ENCODE assay signal across 15 cellular contexts in the genomic region with DNA sequence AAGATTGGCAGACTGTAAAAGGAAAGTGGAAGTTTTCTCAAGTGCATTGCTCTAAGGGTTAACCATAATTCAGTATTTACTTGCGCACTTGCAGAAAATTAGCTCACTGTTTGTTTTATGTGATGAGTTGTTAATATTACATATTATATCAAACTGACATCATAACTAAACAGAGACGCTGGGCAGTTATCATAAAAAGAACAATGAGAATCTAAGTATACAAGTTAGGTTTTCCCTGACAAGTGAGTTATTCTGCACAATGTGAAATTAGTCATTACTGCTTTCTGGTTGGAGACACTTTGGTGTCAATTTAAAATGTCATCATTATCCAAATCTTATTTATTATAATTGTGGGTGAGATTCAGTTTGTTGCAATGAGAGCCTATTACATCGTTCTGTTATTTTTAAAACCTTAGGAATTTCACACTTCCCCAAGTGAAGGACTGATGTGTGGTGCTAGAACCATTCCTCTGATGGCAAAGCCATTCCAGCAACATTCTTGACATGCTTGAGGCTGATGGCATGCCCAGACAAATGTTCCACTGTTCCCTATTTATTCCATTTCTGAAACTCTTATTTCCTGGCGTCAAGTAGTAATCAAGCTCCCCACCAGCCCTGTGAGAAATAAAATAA.
DNase-seq lines count a peak whose midpoint lies in the region; ATAC-seq, FAIRE-seq and TF ChIP-seq lines count a peak whose summit lies in the region.
"Had no signal": no experiment of that assay in that cellular context is flagged by ENCODE, and none has a peak within 500 bp of the region (broad histone marks: within the 10 kb centered on the region; RNA-seq: fewer than 3 reads in every experiment).

No MANE protein-coding gene starts in this region.

- H3K36me3 ChIP-seq in ACC112 (ENCODE audit: insufficient read depth, low read length) (no peaks in the 10 kb centered on the region), bronchial epithelial cell (ENCODE audit: control insufficient read depth, insufficient read depth, low read length) (no peaks in the 10 kb centered on the region)
- H3K36me3 ChIP-seq: colonic mucosa, gastroesophageal sphincter had no signal

- no peak overlapping the region for H2AFZ ChIP-seq in ACC112 (ENCODE audit: low read length, unreplicated experiment)

- H3K27ac ChIP-seq in ACC112 (ENCODE audit: low read depth, low read length), result peak overlapping the region; percentile 26
- H3K27ac ChIP-seq: colonic mucosa, gastroesophageal sphincter had no signal

- no peak for FAIRE-seq in bronchial epithelial cell (lab: Jason Lieb, UNC)
- FAIRE-seq in GM19239 (lab: Jason Lieb, UNC), result no peak

- no peak overlapping the region for H3K4me3 ChIP-seq in ACC112 (ENCODE audit: low read depth, low read length)
- no peak overlapping the region for H3K4me3 ChIP-seq in bronchial epithelial cell (ENCODE audit: low read depth, low read length)
- H3K4me3 ChIP-seq: colonic mucosa, gastroesophageal sphincter had no signal

- no peak for TF ChIP-seq EP300 in Ishikawa (IDR thresholded peaks at IDR 0.05; ENCODE audit: borderline replicate concordance)

- H3K4me1 ChIP-seq in ACC112 (ENCODE audit: control insufficient read depth, insufficient read depth, low read length, unreplicated experiment), result peaks cover 47% of the 10 kb centered on the region
- H3K4me1 ChIP-seq: colonic mucosa, gastroesophageal sphincter had no signal

- no peak for TF ChIP-seq CTCF in bronchial epithelial cell (IDR thresholded peaks at IDR 0.05; ENCODE audit: insufficient read depth, low read length, severe bottlenecking)

- no peaks in the 10 kb centered on the region for H3K79me2 ChIP-seq in ACC112 (ENCODE audit: control insufficient read depth, insufficient read depth, low read length, unreplicated experiment)

- TF ChIP-seq RAD21 in Ishikawa (IDR thresholded peaks at IDR 0.05; ENCODE audit: low read depth), result no peak

- ATAC-seq in HG03039 (IDR thresholded peaks at IDR 0.05; ENCODE audit: unreplicated experiment), result no peak
- no peak for ATAC-seq in HG02588 (IDR thresholded peaks at IDR 0.05; ENCODE audit: unreplicated experiment)
- ATAC-seq: activated CD8-positive, alpha-beta T cell treated with anti-CD3 and anti-CD28 coated beads for 36 hours; gastroesophageal sphincter; left lobe of liver had no signal

- DNase-seq in bronchial epithelial cell (ENCODE audit: low read depth) (peak; percentile 94), kidney glomerular epithelial cell (lab: John Stamatoyannopoulos, UW) (peak; percentile 69), GM19239 (ENCODE audit: insufficient read length, low spot score) (no peak), GOT3 (lab: John Stamatoyannopoulos, UW) (no peak)
- DNase-seq: activated CD8-positive, alpha-beta T cell treated with anti-CD3 and anti-CD28 coated beads for 36 hours; colonic mucosa; NCI-H2171; nucleus accumbens; T-helper 9 cell had no signal

- H3K27me3 ChIP-seq in ACC112 (ENCODE audit: insufficient read depth, low read length), result no peaks in the 10 kb centered on the region
- H3K27me3 ChIP-seq in bronchial epithelial cell (ENCODE audit: control insufficient read depth, insufficient read depth, low read length), result no peaks in the 10 kb centered on the region
- H3K27me3 ChIP-seq: colonic mucosa, gastroesophageal sphincter had no signal

TF ChIP-seq in Ishikawa, 13 proteins besides CTCF, POLR2A, EP300 and RAD21:
- TF ChIP-seq FOXM1 (IDR thresholded peaks at IDR 0.05; ENCODE audit: borderline replicate concordance, low read depth) (no peak), TAF1 (IDR thresholded peaks at IDR 0.05; ENCODE audit: low read depth) (no peak), NFIC (IDR thresholded peaks at IDR 0.05) (no peak), TEAD4 (IDR thresholded peaks at IDR 0.05) (peak; percentile 68)
- TF ChIP-seq, protein P1, sequence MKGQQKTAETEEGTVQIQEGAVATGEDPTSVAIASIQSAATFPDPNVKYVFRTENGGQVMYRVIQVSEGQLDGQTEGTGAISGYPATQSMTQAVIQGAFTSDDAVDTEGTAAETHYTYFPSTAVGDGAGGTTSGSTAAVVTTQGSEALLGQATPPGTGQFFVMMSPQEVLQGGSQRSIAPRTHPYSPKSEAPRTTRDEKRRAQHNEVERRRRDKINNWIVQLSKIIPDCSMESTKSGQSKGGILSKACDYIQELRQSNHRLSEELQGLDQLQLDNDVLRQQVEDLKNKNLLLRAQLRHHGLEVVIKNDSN (IDR thresholded peaks at IDR 0.05), result no peak
- TF ChIP-seq, protein P2, sequence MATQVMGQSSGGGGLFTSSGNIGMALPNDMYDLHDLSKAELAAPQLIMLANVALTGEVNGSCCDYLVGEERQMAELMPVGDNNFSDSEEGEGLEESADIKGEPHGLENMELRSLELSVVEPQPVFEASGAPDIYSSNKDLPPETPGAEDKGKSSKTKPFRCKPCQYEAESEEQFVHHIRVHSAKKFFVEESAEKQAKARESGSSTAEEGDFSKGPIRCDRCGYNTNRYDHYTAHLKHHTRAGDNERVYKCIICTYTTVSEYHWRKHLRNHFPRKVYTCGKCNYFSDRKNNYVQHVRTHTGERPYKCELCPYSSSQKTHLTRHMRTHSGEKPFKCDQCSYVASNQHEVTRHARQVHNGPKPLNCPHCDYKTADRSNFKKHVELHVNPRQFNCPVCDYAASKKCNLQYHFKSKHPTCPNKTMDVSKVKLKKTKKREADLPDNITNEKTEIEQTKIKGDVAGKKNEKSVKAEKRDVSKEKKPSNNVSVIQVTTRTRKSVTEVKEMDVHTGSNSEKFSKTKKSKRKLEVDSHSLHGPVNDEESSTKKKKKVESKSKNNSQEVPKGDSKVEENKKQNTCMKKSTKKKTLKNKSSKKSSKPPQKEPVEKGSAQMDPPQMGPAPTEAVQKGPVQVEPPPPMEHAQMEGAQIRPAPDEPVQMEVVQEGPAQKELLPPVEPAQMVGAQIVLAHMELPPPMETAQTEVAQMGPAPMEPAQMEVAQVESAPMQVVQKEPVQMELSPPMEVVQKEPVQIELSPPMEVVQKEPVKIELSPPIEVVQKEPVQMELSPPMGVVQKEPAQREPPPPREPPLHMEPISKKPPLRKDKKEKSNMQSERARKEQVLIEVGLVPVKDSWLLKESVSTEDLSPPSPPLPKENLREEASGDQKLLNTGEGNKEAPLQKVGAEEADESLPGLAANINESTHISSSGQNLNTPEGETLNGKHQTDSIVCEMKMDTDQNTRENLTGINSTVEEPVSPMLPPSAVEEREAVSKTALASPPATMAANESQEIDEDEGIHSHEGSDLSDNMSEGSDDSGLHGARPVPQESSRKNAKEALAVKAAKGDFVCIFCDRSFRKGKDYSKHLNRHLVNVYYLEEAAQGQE (IDR thresholded peaks at IDR 0.05; ENCODE audit: low read depth), result no peak

Comparison
In these comparisons a context has a peak if more than half of its experiments do, and no peak if none do; other contexts are left out.
1. DNase-seq: peak in bronchial epithelial cell (single experiment) and kidney glomerular epithelial cell (single experiment); none in GM19239 (single experiment) and GOT3 (single experiment).